In the genomic region with DNA sequence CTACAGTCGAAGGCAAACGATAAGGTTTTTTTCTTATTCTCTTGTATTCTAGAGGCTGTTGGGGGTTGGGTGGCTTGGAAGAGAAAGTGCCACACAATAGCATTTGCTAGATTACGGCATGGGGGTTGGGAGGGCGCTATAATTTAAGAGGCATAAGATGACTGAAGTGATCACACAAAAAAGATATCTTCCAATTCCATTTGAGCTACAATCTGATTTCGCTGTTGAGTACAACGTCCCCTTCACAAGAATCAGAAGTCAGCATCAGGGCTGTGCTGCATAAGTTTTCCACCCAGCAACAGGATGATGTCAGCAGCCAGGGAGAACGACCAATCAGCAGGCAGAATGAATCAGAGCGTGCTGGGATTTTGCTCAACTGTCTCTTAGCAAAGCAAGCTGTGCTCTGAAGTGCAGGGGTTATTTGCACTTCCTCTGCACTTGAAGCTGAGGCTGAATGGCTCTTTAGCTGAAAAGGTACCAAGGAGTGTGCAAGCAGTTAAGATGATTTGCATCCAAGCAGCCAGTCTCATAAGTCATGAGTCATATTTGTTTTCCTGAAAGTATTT, we compare ENCODE assay signal across 8 cellular contexts. TPM values are rescaled to one million over a fixed set of nuclear protein-coding genes. Genes with fewer than 3 reads are reported as not detected.
A peak's percentile ranks its signal among the peaks of the same experiment; 100 is the strongest.
DNase-seq lines count a peak whose midpoint lies in the region; ATAC-seq and TF ChIP-seq lines count a peak whose summit lies in the region.

No MANE protein-coding gene starts in this region.

- H3K27me3 ChIP-seq in dorsolateral prefrontal cortex, result no peaks in the 10 kb centered on the region

- H3K27ac ChIP-seq in dorsolateral prefrontal cortex, result peak overlapping the region; percentile 13 to 94 (median 81)

- DNase-seq in AG09309 (ENCODE audit: low read depth) (peak; percentile 61), NCI-H524 (lab: John Stamatoyannopoulos, UW) (peak; percentile 87 to 96), dorsolateral prefrontal cortex (peak; percentile 59 to 95 (median 86)), lower leg skin (ENCODE audit: low spot score in 2 of 2) (peak; percentile 84 to 93)
- peak; percentile 74 to 79 for DNase-seq in activated CD4-positive, alpha-beta T cell treated with anti-CD3 and anti-CD28 coated beads, Interleukin-2, amount 50 U/mL, for 4 hours
- DNase-seq in stimulated activated CD4-positive, alpha-beta T cell treated with anti-CD3 and anti-CD28 coated beads, Interleukin-4, amount 100 ng/mL, for 24 hours, result peak; percentile 82

- intact Hi-C loops in dorsolateral prefrontal cortex (cut with DNase I) (loop anchor here in 1 of 2 donors (2.0 kb wide), 1 partner anchor 23 kb away; a partner anchor contains a TSS), lower leg skin (cut with DNase I; ENCODE audit: low total_unique reads) (no loop called here)

- H3K4me3 ChIP-seq in AG09309 (ENCODE audit: control insufficient read depth, low read depth, low read length), result peak overlapping the region; percentile 14
- H3K4me3 ChIP-seq in dorsolateral prefrontal cortex, result peak overlapping the region in 58 of 59 donors; percentile 5 to 71 (median 49)
- no peak overlapping the region for H3K4me3 ChIP-seq in lower leg skin (ENCODE audit: low read depth, poor library complexity, severe bottlenecking)

- WGBS in lower leg skin, 2 donors, result 4 to 8% methylated on average over 8 of the region's 8 CpGs

- ATAC-seq in GM19043 (IDR thresholded peaks at IDR 0.05; ENCODE audit: low read depth, unreplicated experiment) (peak; percentile 97), HG03342 (IDR thresholded peaks at IDR 0.05; ENCODE audit: unreplicated experiment) (peak; percentile 99)

- no peak for TF ChIP-seq CTCF in AG09309 (IDR thresholded peaks at IDR 0.05; ENCODE audit: control insufficient read depth, insufficient read depth, low read depth, low read length, missing control alignments)
- peak in 9 of 56 donors; percentile 6 to 31 (median 20) for TF ChIP-seq CTCF in dorsolateral prefrontal cortex (IDR thresholded peaks at IDR 0.05 in 54 of 56, conservative IDR thresholded peaks at IDR 0.05 in 2 of 56; ENCODE audit: low read depth in 1 of 56, partially characterized antibody in 56 of 56)
- no peak for TF ChIP-seq CTCF in lower leg skin (IDR thresholded peaks at IDR 0.05)

- TF ChIP-seq POLR2A in lower leg skin (IDR thresholded peaks at IDR 0.05), result no peak

RNA-seq across cellular contexts. Expression of a gene that starts 23.2 kb away (rescaled TPM):
- total RNA-seq in dorsolateral prefrontal cortex (100 to 1,000 TPM in 100 of 120 experiments, 10 to 100 TPM in 20; 59.6 to 186 (median 116) TPM), lower leg skin (10 to 100 TPM; 12.4 to 37.3 (median 25.5) TPM)
